28 cellular contexts compared by ENCODE assay signal in the genomic region with DNA sequence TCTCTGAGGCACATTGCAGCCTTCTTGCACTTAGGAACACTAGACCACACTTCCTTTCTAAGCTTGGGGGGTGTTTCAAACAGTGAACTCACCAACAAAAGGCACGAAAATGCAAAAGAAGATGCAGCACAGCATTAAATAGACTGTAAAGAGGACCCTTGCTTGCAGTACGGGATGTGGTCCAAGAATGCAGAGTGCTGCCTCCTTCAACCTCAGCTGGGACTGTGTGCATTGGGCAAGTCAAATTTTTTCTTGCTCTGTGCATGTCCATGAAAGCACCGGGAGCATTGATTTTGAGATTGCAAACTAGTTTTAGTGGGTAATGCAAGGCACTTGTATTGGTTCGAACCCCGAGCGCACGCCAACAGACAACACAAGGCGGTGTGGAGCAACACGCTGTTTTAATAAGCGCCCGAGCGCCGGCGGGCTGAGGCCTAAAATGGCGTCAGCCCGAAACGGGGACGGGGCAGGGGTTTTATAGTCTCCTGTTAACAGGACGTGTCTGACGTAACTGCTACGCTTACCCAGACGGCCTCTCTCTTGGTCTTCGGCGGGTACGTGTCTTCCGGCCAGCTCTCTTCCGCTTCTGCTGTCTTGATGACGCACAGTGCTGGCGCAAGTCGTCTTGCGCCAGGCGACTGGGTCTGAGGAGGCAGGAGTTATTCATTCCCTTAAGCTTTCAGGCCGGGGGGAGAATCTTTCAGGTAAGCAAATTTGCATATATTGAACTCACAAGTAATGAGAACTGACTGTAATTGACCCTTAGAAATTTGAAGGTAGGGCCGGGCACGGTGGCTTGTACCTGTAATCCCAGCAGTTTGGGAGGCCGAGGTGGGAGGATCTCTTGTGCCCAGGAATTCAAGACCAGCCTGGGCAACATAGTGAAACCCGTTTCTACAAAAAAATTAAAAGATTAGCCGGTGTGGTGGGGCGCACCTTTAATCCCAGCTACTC.
"Had no signal": no experiment of that assay in that cellular context is flagged by ENCODE, and none has a peak within 500 bp of the region (broad histone marks: within the 10 kb centered on the region; RNA-seq: fewer than 3 reads in every experiment).

No MANE protein-coding gene starts in this region.

- H3K4me3 ChIP-seq: dorsolateral prefrontal cortex, gastrocnemius medialis, left lung, mucosa of descending colon, smooth muscle cell, thoracic aorta, transverse colon, vagina had no signal

- H3K36me3 Mint-ChIP-seq: mesothelial cell of epicardium; stimulated activated memory B cell treated with anti-CD40 and anti-IgM and Interleukin-4, amounts not matched to agents 10 μg/mL and 1 μg/mL and 100 μg/mL, for 72 hours had no signal

- H3K4me2 ChIP-seq: smooth muscle cell had no signal

- H3K4me1 ChIP-seq: gastrocnemius medialis, left lung, parathyroid adenoma, transverse colon, vagina had no signal

- H3K9ac ChIP-seq: parathyroid adenoma had no signal

- DNase-seq: dorsolateral prefrontal cortex; effector CD4-positive, alpha-beta T cell; foreskin fibroblast; gastrocnemius medialis; head of caudate nucleus; left cardiac atrium; left lung; mesenchymal stem cell; mucosa of descending colon; naive B cell; stimulated activated CD4-positive, alpha-beta T cell treated with anti-CD3 and anti-CD28 coated beads, Interleukin-12 subunit alpha, Interleukin-12 subunit beta, amount 100 ng/mL, for 4 hours; stimulated activated CD4-positive, alpha-beta T cell treated with anti-CD3 and anti-CD28 coated beads, Interleukin-1b, Interleukin-23, amount 100 ng/mL, for 48 hours; stimulated activated CD4-positive, alpha-beta T cell treated with anti-CD3 and anti-CD28 coated beads, Interleukin-4, amount 100 ng/mL, for 1 hour; stimulated activated naive CD8-positive, alpha-beta T cell treated with anti-CD3 and anti-CD28 coated beads, Interleukin-15, Interleukin-2, amounts not matched to agents 100 U/mL and 50 U/mL, for 24 hours; substantia nigra; transverse colon had no signal

- H3K9me3 ChIP-seq: gastrocnemius medialis, mucosa of descending colon, thoracic aorta, vagina had no signal

- H3K4me3 Mint-ChIP-seq: mesothelial cell of epicardium; natural killer cell treated with Interleukin-12 subunit alpha and Interleukin-12 subunit beta and Interleukin-15 and Interleukin-18, amount 100 ng/mL, for 72 hours; neural crest cell; stimulated activated memory B cell treated with anti-CD40 and anti-IgM and Interleukin-4, amounts not matched to agents 10 μg/mL and 1 μg/mL and 100 μg/mL, for 72 hours had no signal

- H3K4me1 Mint-ChIP-seq: mesothelial cell of epicardium; naive B cell; stimulated activated memory B cell treated with anti-CD40 and anti-IgM and Interleukin-4, amounts not matched to agents 10 μg/mL and 1 μg/mL and 100 μg/mL, for 72 hours had no signal

- H2AFZ ChIP-seq: parathyroid adenoma had no signal

- ATAC-seq: gastrocnemius medialis; left cardiac atrium; left lung; mucosa of descending colon; natural killer cell treated with Interleukin-12 subunit alpha and Interleukin-12 subunit beta and Interleukin-15 and Interleukin-18, amount 100 ng/mL, for 72 hours; sciatic nerve; stimulated activated memory B cell treated with anti-CD40 and anti-IgM and Interleukin-4, amounts not matched to agents 10 μg/mL and 1 μg/mL and 100 μg/mL, for 72 hours; stimulated activated naive CD8-positive, alpha-beta T cell treated with anti-CD3 and anti-CD28 coated beads, Interleukin-15, Interleukin-2, amounts not matched to agents 100 U/mL and 50 U/mL, for 24 hours had no signal

- H3K27me3 ChIP-seq: gastrocnemius medialis, left lung, transverse colon, vagina had no signal

- H3K9me3 Mint-ChIP-seq: natural killer cell treated with Interleukin-12 subunit alpha and Interleukin-12 subunit beta and Interleukin-15 and Interleukin-18, amount 100 ng/mL, for 72 hours had no signal

- H3K36me3 ChIP-seq: gastrocnemius medialis, left lung, thoracic aorta, transverse colon, vagina had no signal

- H3K27ac Mint-ChIP-seq: mesothelial cell of epicardium; naive B cell; natural killer cell treated with Interleukin-12 subunit alpha and Interleukin-12 subunit beta and Interleukin-15 and Interleukin-18, amount 100 ng/mL, for 72 hours; progenitor cell of endocrine pancreas; stimulated activated memory B cell treated with anti-CD40 and anti-IgM and Interleukin-4, amounts not matched to agents 10 μg/mL and 1 μg/mL and 100 μg/mL, for 72 hours had no signal

- FAIRE-seq: colon, islet of Langerhans had no signal

- H3K27ac ChIP-seq: dorsolateral prefrontal cortex, gastrocnemius medialis, left lung, parathyroid adenoma, thoracic aorta, transverse colon, vagina had no signal

- H3K79me2 ChIP-seq: parathyroid adenoma had no signal
